ENCODE assay signal across 1 cellular context in genomic region chr12:71938728-71939385, GRCh38.
TF ChIP-seq lines count a peak whose summit lies in the region.

TSS of gene TPH2 (plus strand) at chr12:71938845. CDS start at chr12:71938987, 142 bp downstream.

TF ChIP-seq in HepG2, 621 proteins besides CTCF, POLR2A, EP300 and RAD21 (continued from another document and continues in another):
- TF ChIP-seq ZUFSP (CRISPR knock-in tag; IDR thresholded peaks at IDR 0.05; ENCODE audit: borderline replicate concordance) (no peak), MXI1 (IDR thresholded peaks at IDR 0.05; ENCODE audit: borderline replicate concordance, low read depth, low read length) (peak; percentile 76; the same call in 1 of the 3 replicates), KLF16 (CRISPR knock-in tag; IDR thresholded peaks at IDR 0.05) (peak in 1 of 2 experiments; percentile 92; a peak in 2 of 4 replicates), AHR (CRISPR knock-in tag; IDR thresholded peaks at IDR 0.05) (peak; percentile 81; the same call in 1 of the 2 replicates), TFDP2 (CRISPR knock-in tag; IDR thresholded peaks at IDR 0.05) (no peak), LCORL (IDR thresholded peaks at IDR 0.05) (no peak), LCORL (CRISPR knock-in tag; IDR thresholded peaks at IDR 0.05) (no peak), DPF2 (CRISPR knock-in tag; IDR thresholded peaks at IDR 0.05; ENCODE audit: borderline replicate concordance, low read depth) (no peak), ZNF329 (CRISPR knock-in tag; IDR thresholded peaks at IDR 0.05; ENCODE audit: low read depth) (peak; percentile 46; the same call in 1 of the 2 replicates), RARA (CRISPR knock-in tag; IDR thresholded peaks at IDR 0.05) (peak; percentile 61), ELK4 (CRISPR knock-in tag; IDR thresholded peaks at IDR 0.05; ENCODE audit: borderline replicate concordance) (no peak), ZNF432 (CRISPR knock-in tag; IDR thresholded peaks at IDR 0.05; ENCODE audit: borderline replicate concordance) (no peak), ONECUT2 (CRISPR knock-in tag; IDR thresholded peaks at IDR 0.05) (0 out of 2 replicates have a peak, but pooled peaks have one; percentile 18), ATF4 (CRISPR knock-in tag; IDR thresholded peaks at IDR 0.05) (no peak; a peak in 1 of 4 replicates), ZNF646 (CRISPR knock-in tag; IDR thresholded peaks at IDR 0.05) (no peak), ZBTB3 (CRISPR knock-in tag; IDR thresholded peaks at IDR 0.05; ENCODE audit: borderline replicate concordance, low read depth) (no peak), STAG1 (CRISPR knock-in tag; IDR thresholded peaks at IDR 0.05) (peak; percentile 75), ATF5 (CRISPR knock-in tag; IDR thresholded peaks at IDR 0.05; ENCODE audit: low read depth) (0 out of 2 replicates have a peak, but pooled peaks have one; percentile 73), ZFX (CRISPR knock-in tag; IDR thresholded peaks at IDR 0.05; ENCODE audit: low read depth) (no peak), ZNF354B (CRISPR knock-in tag; IDR thresholded peaks at IDR 0.05) (no peak), PPARG (CRISPR knock-in tag; conservative IDR thresholded peaks at IDR 0.05) (peak; percentile 53; the same call in 1 of the 2 replicates), ZNF253 (CRISPR knock-in tag; IDR thresholded peaks at IDR 0.05; ENCODE audit: borderline replicate concordance) (no peak), TCF7L2 (IDR thresholded peaks at IDR 0.05; ENCODE audit: low read depth, low read length) (no peak), ZSCAN12 (CRISPR knock-in tag; IDR thresholded peaks at IDR 0.05) (0 out of 2 replicates have a peak, but pooled peaks have one; percentile 88), ZNF230 (CRISPR knock-in tag; IDR thresholded peaks at IDR 0.05) (no peak), ZNF749 (CRISPR knock-in tag; IDR thresholded peaks at IDR 0.05; ENCODE audit: borderline replicate concordance) (peak; percentile 68; the same call in 1 of the 2 replicates), CC2D1A (CRISPR knock-in tag; IDR thresholded peaks at IDR 0.05) (no peak), REPIN1 (CRISPR knock-in tag; IDR thresholded peaks at IDR 0.05; ENCODE audit: borderline replicate concordance, low read depth) (peak; percentile 81), TAF15 (IDR thresholded peaks at IDR 0.05; ENCODE audit: low read depth, low read length, poor library complexity, severe bottlenecking) (no peak), FOXA1 (IDR thresholded peaks at IDR 0.05) (no peak), FOXA1 (CRISPR knock-in tag; IDR thresholded peaks at IDR 0.05) (no peak), SP140L (CRISPR knock-in tag; IDR thresholded peaks at IDR 0.05; ENCODE audit: borderline replicate concordance) (peak; percentile 93; the same call in 1 of the 2 replicates), NCOA2 (CRISPR knock-in tag; IDR thresholded peaks at IDR 0.05) (peak; percentile 52), SNRNP70 (IDR thresholded peaks at IDR 0.05; ENCODE audit: low read depth, low read length) (no peak)
- TF ChIP-seq, protein P1, sequence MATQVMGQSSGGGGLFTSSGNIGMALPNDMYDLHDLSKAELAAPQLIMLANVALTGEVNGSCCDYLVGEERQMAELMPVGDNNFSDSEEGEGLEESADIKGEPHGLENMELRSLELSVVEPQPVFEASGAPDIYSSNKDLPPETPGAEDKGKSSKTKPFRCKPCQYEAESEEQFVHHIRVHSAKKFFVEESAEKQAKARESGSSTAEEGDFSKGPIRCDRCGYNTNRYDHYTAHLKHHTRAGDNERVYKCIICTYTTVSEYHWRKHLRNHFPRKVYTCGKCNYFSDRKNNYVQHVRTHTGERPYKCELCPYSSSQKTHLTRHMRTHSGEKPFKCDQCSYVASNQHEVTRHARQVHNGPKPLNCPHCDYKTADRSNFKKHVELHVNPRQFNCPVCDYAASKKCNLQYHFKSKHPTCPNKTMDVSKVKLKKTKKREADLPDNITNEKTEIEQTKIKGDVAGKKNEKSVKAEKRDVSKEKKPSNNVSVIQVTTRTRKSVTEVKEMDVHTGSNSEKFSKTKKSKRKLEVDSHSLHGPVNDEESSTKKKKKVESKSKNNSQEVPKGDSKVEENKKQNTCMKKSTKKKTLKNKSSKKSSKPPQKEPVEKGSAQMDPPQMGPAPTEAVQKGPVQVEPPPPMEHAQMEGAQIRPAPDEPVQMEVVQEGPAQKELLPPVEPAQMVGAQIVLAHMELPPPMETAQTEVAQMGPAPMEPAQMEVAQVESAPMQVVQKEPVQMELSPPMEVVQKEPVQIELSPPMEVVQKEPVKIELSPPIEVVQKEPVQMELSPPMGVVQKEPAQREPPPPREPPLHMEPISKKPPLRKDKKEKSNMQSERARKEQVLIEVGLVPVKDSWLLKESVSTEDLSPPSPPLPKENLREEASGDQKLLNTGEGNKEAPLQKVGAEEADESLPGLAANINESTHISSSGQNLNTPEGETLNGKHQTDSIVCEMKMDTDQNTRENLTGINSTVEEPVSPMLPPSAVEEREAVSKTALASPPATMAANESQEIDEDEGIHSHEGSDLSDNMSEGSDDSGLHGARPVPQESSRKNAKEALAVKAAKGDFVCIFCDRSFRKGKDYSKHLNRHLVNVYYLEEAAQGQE (IDR thresholded peaks at IDR 0.05; ENCODE audit: borderline replicate concordance in 1 of 2, low read depth in 1 of 2, low read length in 2 of 2), result peak; percentile 94 to 99
- TF ChIP-seq, protein P2, sequence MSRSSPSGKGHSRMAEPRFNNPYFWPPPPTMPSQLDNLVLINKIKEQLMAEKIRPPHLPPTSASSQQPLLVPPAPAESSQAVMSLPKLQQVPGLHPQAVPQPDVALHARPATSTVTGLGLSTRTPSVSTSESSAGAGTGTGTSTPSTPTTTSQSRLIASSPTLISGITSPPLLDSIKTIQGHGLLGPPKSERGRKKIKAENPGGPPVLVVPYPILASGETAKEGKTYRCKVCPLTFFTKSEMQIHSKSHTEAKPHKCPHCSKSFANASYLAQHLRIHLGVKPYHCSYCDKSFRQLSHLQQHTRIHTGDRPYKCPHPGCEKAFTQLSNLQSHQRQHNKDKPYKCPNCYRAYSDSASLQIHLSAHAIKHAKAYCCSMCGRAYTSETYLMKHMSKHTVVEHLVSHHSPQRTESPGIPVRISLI (CRISPR knock-in tag; IDR thresholded peaks at IDR 0.05; ENCODE audit: borderline replicate concordance), result no peak
- TF ChIP-seq, protein P3, sequence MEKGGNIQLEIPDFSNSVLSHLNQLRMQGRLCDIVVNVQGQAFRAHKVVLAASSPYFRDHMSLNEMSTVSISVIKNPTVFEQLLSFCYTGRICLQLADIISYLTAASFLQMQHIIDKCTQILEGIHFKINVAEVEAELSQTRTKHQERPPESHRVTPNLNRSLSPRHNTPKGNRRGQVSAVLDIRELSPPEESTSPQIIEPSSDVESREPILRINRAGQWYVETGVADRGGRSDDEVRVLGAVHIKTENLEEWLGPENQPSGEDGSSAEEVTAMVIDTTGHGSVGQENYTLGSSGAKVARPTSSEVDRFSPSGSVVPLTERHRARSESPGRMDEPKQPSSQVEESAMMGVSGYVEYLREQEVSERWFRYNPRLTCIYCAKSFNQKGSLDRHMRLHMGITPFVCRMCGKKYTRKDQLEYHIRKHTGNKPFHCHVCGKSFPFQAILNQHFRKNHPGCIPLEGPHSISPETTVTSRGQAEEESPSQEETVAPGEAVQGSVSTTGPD (CRISPR knock-in tag; IDR thresholded peaks at IDR 0.05), result no peak
- TF ChIP-seq, protein P4, sequence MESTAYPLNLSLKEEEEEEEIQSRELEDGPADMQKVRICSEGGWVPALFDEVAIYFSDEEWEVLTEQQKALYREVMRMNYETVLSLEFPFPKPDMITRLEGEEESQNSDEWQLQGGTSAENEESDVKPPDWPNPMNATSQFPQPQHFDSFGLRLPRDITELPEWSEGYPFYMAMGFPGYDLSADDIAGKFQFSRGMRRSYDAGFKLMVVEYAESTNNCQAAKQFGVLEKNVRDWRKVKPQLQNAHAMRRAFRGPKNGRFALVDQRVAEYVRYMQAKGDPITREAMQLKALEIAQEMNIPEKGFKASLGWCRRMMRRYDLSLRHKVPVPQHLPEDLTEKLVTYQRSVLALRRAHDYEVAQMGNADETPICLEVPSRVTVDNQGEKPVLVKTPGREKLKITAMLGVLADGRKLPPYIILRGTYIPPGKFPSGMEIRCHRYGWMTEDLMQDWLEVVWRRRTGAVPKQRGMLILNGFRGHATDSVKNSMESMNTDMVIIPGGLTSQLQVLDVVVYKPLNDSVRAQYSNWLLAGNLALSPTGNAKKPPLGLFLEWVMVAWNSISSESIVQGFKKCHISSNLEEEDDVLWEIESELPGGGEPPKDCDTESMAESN (CRISPR knock-in tag; conservative IDR thresholded peaks at IDR 0.05), result 0 out of 2 replicates have a peak, but pooled peaks have one; percentile 63
